ENCODE assay signal across 1 cellular context in the genomic region with DNA sequence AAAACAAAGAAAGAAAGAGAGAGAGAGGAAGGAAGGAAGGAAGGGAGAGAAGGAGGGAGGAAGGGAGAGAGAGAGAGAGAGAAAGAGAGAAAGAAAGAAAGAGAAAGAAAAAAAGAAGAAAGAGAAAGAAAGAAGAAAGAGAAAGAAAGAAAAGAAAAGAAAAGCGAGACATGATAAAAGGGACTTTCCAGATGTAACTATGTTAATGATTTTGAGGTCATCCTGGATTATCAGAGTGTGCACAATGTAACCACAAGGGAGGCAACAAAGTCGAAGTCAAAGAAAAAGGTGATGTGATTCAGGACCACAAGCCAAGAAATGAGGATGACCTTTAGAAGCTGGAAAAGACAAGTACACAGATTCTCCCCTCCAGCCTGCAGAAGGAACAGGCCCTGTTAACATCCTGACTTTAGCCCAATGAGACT.
TF ChIP-seq lines count a peak whose summit lies in the region.

No MANE protein-coding gene starts in this region.

TF ChIP-seq in SK-N-SH, 30 proteins besides CTCF, POLR2A, EP300 and RAD21:
- TF ChIP-seq, protein P1, sequence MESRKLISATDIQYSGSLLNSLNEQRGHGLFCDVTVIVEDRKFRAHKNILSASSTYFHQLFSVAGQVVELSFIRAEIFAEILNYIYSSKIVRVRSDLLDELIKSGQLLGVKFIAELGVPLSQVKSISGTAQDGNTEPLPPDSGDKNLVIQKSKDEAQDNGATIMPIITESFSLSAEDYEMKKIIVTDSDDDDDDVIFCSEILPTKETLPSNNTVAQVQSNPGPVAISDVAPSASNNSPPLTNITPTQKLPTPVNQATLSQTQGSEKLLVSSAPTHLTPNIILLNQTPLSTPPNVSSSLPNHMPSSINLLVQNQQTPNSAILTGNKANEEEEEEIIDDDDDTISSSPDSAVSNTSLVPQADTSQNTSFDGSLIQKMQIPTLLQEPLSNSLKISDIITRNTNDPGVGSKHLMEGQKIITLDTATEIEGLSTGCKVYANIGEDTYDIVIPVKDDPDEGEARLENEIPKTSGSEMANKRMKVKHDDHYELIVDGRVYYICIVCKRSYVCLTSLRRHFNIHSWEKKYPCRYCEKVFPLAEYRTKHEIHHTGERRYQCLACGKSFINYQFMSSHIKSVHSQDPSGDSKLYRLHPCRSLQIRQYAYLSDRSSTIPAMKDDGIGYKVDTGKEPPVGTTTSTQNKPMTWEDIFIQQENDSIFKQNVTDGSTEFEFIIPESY (IDR thresholded peaks at IDR 0.05; ENCODE audit: borderline replicate concordance, low read depth), result no peak
- no peak for TF ChIP-seq FOXJ3 (CRISPR knock-in tag; IDR thresholded peaks at IDR 0.05)
- no peak for TF ChIP-seq NRF1 (IDR thresholded peaks at IDR 0.05; ENCODE audit: low read depth, low read length)
- no peak for TF ChIP-seq YY1 (IDR thresholded peaks at IDR 0.05; ENCODE audit: low read depth)
- no peak for TF ChIP-seq RFX5 (IDR thresholded peaks at IDR 0.05; ENCODE audit: low read length)
- no peak for TF ChIP-seq RCOR1 (IDR thresholded peaks at IDR 0.05; ENCODE audit: low read length)
- no peak for TF ChIP-seq USF2 (IDR thresholded peaks at IDR 0.05; ENCODE audit: borderline replicate concordance, low read depth, low read length)
- TF ChIP-seq TEAD4 (IDR thresholded peaks at IDR 0.05; ENCODE audit: borderline replicate concordance, insufficient read depth), result no peak
- TF ChIP-seq FOXM1 (IDR thresholded peaks at IDR 0.05; ENCODE audit: low read depth), result no peak
- no peak for TF ChIP-seq MEF2A (IDR thresholded peaks at IDR 0.05; ENCODE audit: borderline replicate concordance, low read depth)
- no peak for TF ChIP-seq TAF1 (IDR thresholded peaks at IDR 0.05; ENCODE audit: borderline replicate concordance, low read depth, low read length)
- TF ChIP-seq NFIC (IDR thresholded peaks at IDR 0.05; ENCODE audit: borderline replicate concordance), result no peak
- TF ChIP-seq ELF1 (IDR thresholded peaks at IDR 0.05), result no peak
